ENCODE assay signal across 9 cellular contexts in the genomic region with DNA sequence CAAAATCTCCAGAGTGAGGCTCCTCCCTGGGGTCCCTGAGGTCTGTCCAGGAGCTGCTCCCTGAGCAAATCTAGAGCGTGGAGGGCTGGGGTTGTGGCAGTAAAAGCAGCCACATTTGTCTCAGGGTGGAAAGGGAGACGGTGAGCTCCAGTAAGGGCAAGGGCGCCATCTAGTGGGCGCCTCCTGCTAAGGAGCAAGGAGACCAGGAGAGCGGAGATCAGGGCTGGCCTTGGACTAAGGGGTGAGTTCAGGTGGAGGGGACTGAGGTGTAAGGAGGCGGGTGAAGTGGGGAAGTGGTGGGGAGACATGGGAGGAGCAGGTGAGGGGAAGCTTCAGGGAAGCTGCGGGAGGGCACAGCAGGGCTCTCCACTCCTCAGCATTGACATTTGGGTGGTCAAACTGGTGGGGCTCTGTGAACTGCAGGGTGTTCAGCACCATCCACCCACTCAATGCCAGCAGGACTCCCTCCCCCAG. TPM values are rescaled to one million over a fixed set of nuclear protein-coding genes. Genes with fewer than 3 reads are reported as not detected.
DNase-seq lines count a peak whose midpoint lies in the region; ATAC-seq and TF ChIP-seq lines count a peak whose summit lies in the region.
"Had no signal": no experiment of that assay in that cellular context is flagged by ENCODE, and none has a peak within 500 bp of the region (broad histone marks: within the 10 kb centered on the region; RNA-seq: fewer than 3 reads in every experiment).

No MANE protein-coding gene starts in this region.

- no peak for TF ChIP-seq POLR2A in NB4 (IDR thresholded peaks at IDR 0.05; ENCODE audit: extremely low read depth, insufficient read length)

- DNase-seq in GM06990 (ENCODE audit: extremely low read depth, insufficient read length) (peak; percentile 33), NB4 (ENCODE audit: low read depth) (peak; percentile 73), SKM-1 (lab: John Stamatoyannopoulos, UW; ENCODE audit: unreplicated experiment) (peak; percentile 81), cardiac septum (ENCODE audit: low spot score) (peak; percentile 86), renal cortical epithelial cell (ENCODE audit: low read depth) (peak; percentile 30), epidermal melanocyte (ENCODE audit: insufficient read length, low spot score) (no peak)
- DNase-seq in activated naive CD4-positive, alpha-beta T cell treated with anti-CD3 and anti-CD28 coated beads, Interleukin-2, amount 50 U/mL, for 16 hours = peak; percentile 87

- no peak for ATAC-seq in GM21619 (IDR thresholded peaks at IDR 0.05; ENCODE audit: unreplicated experiment)

- peaks cover 7% of the 10 kb centered on the region for H3K36me3 ChIP-seq in GM06990 (ENCODE audit: control insufficient read depth, insufficient read depth, low read length)

- no peaks in the 10 kb centered on the region for H3K27me3 ChIP-seq in GM06990 (replicated peaks; ENCODE audit: control insufficient read depth, insufficient read depth, low read length)

- peak; percentile 92 for TF ChIP-seq CTCF in GM06990 (IDR thresholded peaks at IDR 0.05; ENCODE audit: insufficient read depth, low read length, poor library complexity, severe bottlenecking)
- TF ChIP-seq CTCF in NB4 (IDR thresholded peaks at IDR 0.05; ENCODE audit: low read depth, low read length) = peak; percentile 72

- intact Hi-C loops in cardiac septum (cut with DNase I) = no loop called here

- H3K4me3 ChIP-seq in GM06990 (replicated peaks; ENCODE audit: low read depth, low read length) = no peak overlapping the region
- H3K4me3 ChIP-seq in NB4 (ENCODE audit: low read depth, low read length) = no peak overlapping the region

RNA-seq across cellular contexts. Expression of a gene that starts 5.3 kb away (rescaled TPM):
- total RNA-seq in cardiac septum (0.27 TPM), renal cortical epithelial cell (not detected in 2 replicates)

RNA-seq across cellular contexts. Expression of a gene that starts 56.2 kb away (rescaled TPM):
- total RNA-seq in cardiac septum = 0.51 TPM
- total RNA-seq in renal cortical epithelial cell = not detected in 2 replicates
- total RNA-seq: glomerular endothelial cell had no signal
